Comparison of ENCODE assay signal across 1 cellular context in genomic region chr20:44761423-44761822, GRCh38.
TF ChIP-seq lines count a peak whose summit lies in the region.

No MANE protein-coding gene starts in this region.

TF ChIP-seq in GM23338, 12 proteins besides CTCF, POLR2A, EP300 and RAD21 (continued from another document):
- no peak for TF ChIP-seq ZNF462 (CRISPR knock-in tag; IDR thresholded peaks at IDR 0.05)
